Comparison of ENCODE assay signal across 8 cellular contexts in genomic region chr2:113754989-113755689, GRCh38. TPM values are rescaled to one million over a fixed set of nuclear protein-coding genes. Genes with fewer than 3 reads are reported as not detected.
A peak's percentile ranks its signal among the peaks of the same experiment; 100 is the strongest.
DNase-seq lines count a peak whose midpoint lies in the region; ATAC-seq, FAIRE-seq and TF ChIP-seq lines count a peak whose summit lies in the region.

No MANE protein-coding gene starts in this region.

- no peak overlapping the region for H3K27ac ChIP-seq in small intestine (ENCODE audit: low read depth in 1 of 2, low read length in 1 of 2)

- no peak for FAIRE-seq in small intestine (lab: Jason Lieb, UNC)

- peak overlapping the region; percentile 94 for H3K4me3 ChIP-seq in iPS-11a (ENCODE audit: low read depth, low read length)
- H3K4me3 ChIP-seq in small intestine (ENCODE audit: low read depth in 1 of 2, low read length in 2 of 2) = peak overlapping the region; percentile 84 to 89

- peak overlapping the region; percentile 98 for H3K4me3 Mint-ChIP-seq in activated naive CD4-positive, alpha-beta T cell treated with anti-CD3 and anti-CD28 coated beads for 36 hours
- H3K4me3 Mint-ChIP-seq in activated B cell treated with CpG ODN at 0.5 μM for 24 hours = peak overlapping the region; percentile 88

- intact Hi-C loops in activated naive CD4-positive, alpha-beta T cell treated with anti-CD3 and anti-CD28 coated beads for 36 hours (cut with micrococcal nuclease) = loop anchor here (5.0 kb wide), 1 partner anchor 153 kb away; no protein-coding TSS in a partner anchor
- intact Hi-C loops in activated B cell treated with CpG ODN at 0.5 μM for 24 hours (cut with micrococcal nuclease) = loop anchor here (5.0 kb wide), 1 partner anchor 187 kb away; no protein-coding TSS in a partner anchor

- H3K4me1 Mint-ChIP-seq in activated naive CD4-positive, alpha-beta T cell treated with anti-CD3 and anti-CD28 coated beads for 36 hours (ENCODE audit: low read depth) = peaks cover 22% of the 10 kb centered on the region
- peaks cover 43% of the 10 kb centered on the region for H3K4me1 Mint-ChIP-seq in activated B cell treated with CpG ODN at 0.5 μM for 24 hours

- H3K27ac Mint-ChIP-seq in activated naive CD4-positive, alpha-beta T cell treated with anti-CD3 and anti-CD28 coated beads for 36 hours = peak overlapping the region; percentile 69
- peak overlapping the region; percentile 96 for H3K27ac Mint-ChIP-seq in activated B cell treated with CpG ODN at 0.5 μM for 24 hours

- ATAC-seq in activated B cell treated with CpG ODN at 0.5 μM for 24 hours (ENCODE audit: low read depth) (no peak), GM21576 (IDR thresholded peaks at IDR 0.05; ENCODE audit: unreplicated experiment) (no peak)

- CTCF ChIA-PET in activated naive CD4-positive, alpha-beta T cell treated with anti-CD3 and anti-CD28 coated beads for 36 hours (lab: Charles Lee) = interaction anchor here (1.5 kb wide), 1 partner anchor 34 kb away, joined by 4 read pairs; no protein-coding TSS in a partner anchor
- CTCF ChIA-PET in activated B cell treated with CpG ODN at 0.5 μM for 24 hours (lab: Charles Lee) = no interaction called here

- peaks cover 9% of the 10 kb centered on the region for H3K36me3 Mint-ChIP-seq in activated naive CD4-positive, alpha-beta T cell treated with anti-CD3 and anti-CD28 coated beads for 36 hours (ENCODE audit: low read depth)
- peaks cover 34% of the 10 kb centered on the region for H3K36me3 Mint-ChIP-seq in activated B cell treated with CpG ODN at 0.5 μM for 24 hours (ENCODE audit: low read depth)

- no peaks in the 10 kb centered on the region for H3K27me3 Mint-ChIP-seq in activated naive CD4-positive, alpha-beta T cell treated with anti-CD3 and anti-CD28 coated beads for 36 hours (ENCODE audit: low read depth)
- H3K27me3 Mint-ChIP-seq in activated B cell treated with CpG ODN at 0.5 μM for 24 hours = no peaks in the 10 kb centered on the region

- no peak for TF ChIP-seq CTCF in activated B cell treated with CpG ODN at 0.5 μM for 24 hours (IDR thresholded peaks at IDR 0.05)

- no peak for DNase-seq in activated naive CD4-positive, alpha-beta T cell treated with anti-CD3 and anti-CD28 coated beads for 36 hours
- DNase-seq in activated naive CD4-positive, alpha-beta T cell (lab: John Stamatoyannopoulos, UW) = no peak
- no peak for DNase-seq in activated B cell treated with CpG ODN at 0.5 μM for 24 hours
- DNase-seq in small intestine = peak; percentile 45
- no peak for DNase-seq in NCI-H2196 (lab: John Stamatoyannopoulos, UW; ENCODE audit: unreplicated experiment)
- DNase-seq in T-helper 9 cell = no peak

- 5 to 19% (median 17%) methylated on average over 10 of the region's 10 CpGs for WGBS in small intestine, 3 donors

- H3K9me3 ChIP-seq in small intestine (ENCODE audit: control insufficient read depth, low read depth) = no peaks in the 10 kb centered on the region

- no peaks in the 10 kb centered on the region for H3K27me3 ChIP-seq in small intestine (ENCODE audit: control insufficient read depth in 2 of 2, insufficient read depth in 2 of 2, low read length in 2 of 2)

- no peaks in the 10 kb centered on the region for H3K9me3 Mint-ChIP-seq in activated naive CD4-positive, alpha-beta T cell treated with anti-CD3 and anti-CD28 coated beads for 36 hours
- no peaks in the 10 kb centered on the region for H3K9me3 Mint-ChIP-seq in activated B cell treated with CpG ODN at 0.5 μM for 24 hours

- H3K36me3 ChIP-seq in small intestine (ENCODE audit: control insufficient read depth in 2 of 2, insufficient read depth in 2 of 2, low read length in 2 of 2) = no peaks in the 10 kb centered on the region

- no peaks in the 10 kb centered on the region for H3K4me1 ChIP-seq in small intestine (ENCODE audit: control insufficient read depth in 2 of 2, insufficient read depth in 1 of 2, low read depth in 1 of 2, low read length in 1 of 2)

- POLR2A ChIA-PET in activated B cell treated with CpG ODN at 0.5 μM for 24 hours (lab: Charles Lee) = interaction anchor here (0.6 to 2.3 kb wide), 7 partner anchors 36 to 211 kb away, joined by 4 to 191 read pairs (median 10); partner anchors contain the start of gene ACTR3

RNA-seq across cellular contexts. Expression of gene SLC35F5, which starts 1.3 kb away (rescaled TPM):
- 10 to 100 TPM; 12.1 to 13.7 TPM for total RNA-seq in activated naive CD4-positive, alpha-beta T cell treated with anti-CD3 and anti-CD28 coated beads for 36 hours
- total RNA-seq in activated B cell treated with CpG ODN at 0.5 μM for 24 hours = 34.3 and 48.3 TPM in 2 replicates
- polyA plus RNA-seq in small intestine = 10 to 100 TPM; 12.7 to 23.0 (median 16.3) TPM
